17 cellular contexts compared by ENCODE assay signal in the genomic region with DNA sequence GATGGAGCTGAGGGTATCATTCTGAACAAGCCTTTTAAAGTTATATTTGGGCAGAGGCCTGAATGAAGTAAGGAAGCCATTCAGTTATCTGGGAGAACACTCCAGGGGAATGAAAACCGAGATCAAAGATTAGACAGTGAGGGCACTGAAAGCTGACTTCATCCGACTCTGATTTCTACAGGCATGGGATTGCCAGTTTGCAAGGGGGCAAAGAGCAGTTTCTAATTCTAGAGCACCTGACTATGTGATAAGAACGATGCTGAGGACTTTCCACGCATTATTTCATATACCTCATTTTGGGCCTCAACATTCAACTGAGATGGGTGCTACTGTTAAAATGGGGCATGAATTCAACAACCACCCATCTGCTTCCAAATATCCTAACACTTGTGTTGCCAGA.
"Had no signal": no experiment of that assay in that cellular context is flagged by ENCODE, and none has a peak within 500 bp of the region (broad histone marks: within the 10 kb centered on the region; RNA-seq: fewer than 3 reads in every experiment).

No MANE protein-coding gene starts in this region.

- DNase-seq: KBM-7, MV-4-11, NCI-H1048, NCI-H1105, NCI-H1417, NCI-H1436 treated with DMSO at 0.1 percent for 48 hours, NCI-H1694, NCI-H187 treated with DMSO at 0.1 percent for 48 hours, NCI-H2029 treated with DMSO at 0.1 percent for 48 hours, NCI-H2227 treated with DMSO at 0.1 percent for 48 hours, NCI-H510A, NCI-H524 treated with DMSO at 0.1 percent for 48 hours, NCI-H774, SHP77 treated with DMSO at 0.1 percent for 48 hours, SJCRH30 had no signal

- H3K36me3 ChIP-seq: SJCRH30 had no signal

- H3K4me1 ChIP-seq: SJCRH30 had no signal

- H3K9me3 ChIP-seq: SJCRH30 had no signal

- H3K27ac ChIP-seq: HL-60, SJCRH30 had no signal

- ATAC-seq: SK-N-SH treated with all-trans-retinoic acid at 6 μM for 48 hours had no signal

- H3K4me3 ChIP-seq: SJCRH30 had no signal
